Comparison of ENCODE assay signal across 11 cellular contexts in genomic region chr9:68919666-68920065, GRCh38.
DNase-seq lines count a peak whose midpoint lies in the region; ATAC-seq and TF ChIP-seq lines count a peak whose summit lies in the region.
"Had no signal": no experiment of that assay in that cellular context is flagged by ENCODE, and none has a peak within 500 bp of the region (broad histone marks: within the 10 kb centered on the region; RNA-seq: fewer than 3 reads in every experiment).

No MANE protein-coding gene starts in this region.

- no peaks in the 10 kb centered on the region for H3K27me3 Mint-ChIP-seq in naive B cell

- TF ChIP-seq CTCF in omental fat pad (IDR thresholded peaks at IDR 0.05) (no peak), prostate gland (IDR thresholded peaks at IDR 0.05) (no peak), body of pancreas (IDR thresholded peaks at IDR 0.05) (no peak)

- ATAC-seq in GM18868 (IDR thresholded peaks at IDR 0.05; ENCODE audit: unreplicated experiment) (peak; percentile 64), GM21576 (IDR thresholded peaks at IDR 0.05; ENCODE audit: unreplicated experiment) (peak; percentile 61), HG03460 (IDR thresholded peaks at IDR 0.05; ENCODE audit: unreplicated experiment) (peak; percentile 58), naive B cell (ENCODE audit: low read depth in 2 of 2) (peak; percentile 96 to 99), omental fat pad (ENCODE audit: low FRiP score) (no peak), body of pancreas (no peak)

- no peak overlapping the region for H3K27ac ChIP-seq in prostate gland
- no peak overlapping the region for H3K27ac ChIP-seq in body of pancreas

- H3K9me3 ChIP-seq in prostate gland (no peaks in the 10 kb centered on the region), body of pancreas (no peaks in the 10 kb centered on the region)

- intact Hi-C loops in prostate gland (cut with DNase I), result no loop called here
- intact Hi-C loops in body of pancreas (cut with DNase I), result no loop called here

- DNase-seq in naive B cell, result peak; percentile 25
- DNase-seq in omental fat pad (ENCODE audit: low spot score), result no peak
- DNase-seq in prostate gland (ENCODE audit: low spot score), result no peak
- DNase-seq in body of pancreas, result no peak
- no peak for DNase-seq in stimulated activated CD4-positive, alpha-beta T cell treated with anti-CD3 and anti-CD28 coated beads, Interleukin-4, amount 100 ng/mL, for 4 hours
- DNase-seq: COR-L47, NCI-H2107, OCI-M1 had no signal

- TF ChIP-seq POLR2A in prostate gland (IDR thresholded peaks at IDR 0.05) (no peak), body of pancreas (IDR thresholded peaks at IDR 0.05) (no peak)

- H3K9me3 Mint-ChIP-seq in naive B cell, result no peaks in the 10 kb centered on the region

- H3K27me3 ChIP-seq in prostate gland (replicated peaks; ENCODE audit: insufficient read depth) (no peaks in the 10 kb centered on the region), body of pancreas (no peaks in the 10 kb centered on the region)

- no peak overlapping the region for H3K4me3 ChIP-seq in prostate gland
- H3K4me3 ChIP-seq in body of pancreas, result no peak overlapping the region

- H3K4me1 ChIP-seq in prostate gland (replicated peaks) (no peaks in the 10 kb centered on the region), body of pancreas (peaks cover under 1% of the 10 kb centered on the region)

- H3K27ac Mint-ChIP-seq in naive B cell, result peak overlapping the region in 4 of 6 donors; percentile 18 to 89 (median 74)

- H3K36me3 ChIP-seq in prostate gland (no peaks in the 10 kb centered on the region), body of pancreas (replicated peaks in 1 of 2; ENCODE audit: insufficient read depth in 1 of 2, low read depth in 2 of 2) (no peaks in the 10 kb centered on the region)

- H3K36me3 Mint-ChIP-seq in naive B cell, result peaks cover 5 to 10% of the 10 kb centered on the region in 2 donors

- H3K4me1 Mint-ChIP-seq in naive B cell, result peaks cover 13 to 36% (median 26%) of the 10 kb centered on the region in 3 donors

- peak overlapping the region in 2 of 8 donors; percentile 26 to 64 for H3K4me3 Mint-ChIP-seq in naive B cell

- 72% methylated on average over 2 of the region's 2 CpGs for WGBS in prostate gland
- 70 to 83% methylated on average over 2 of the region's 2 CpGs for WGBS in body of pancreas, 2 donors

Comparison
In these comparisons a context has a peak if more than half of its experiments do, and no peak if none do; other contexts are left out.
1. ATAC-seq: peak in GM18868 (single experiment), GM21576 (single experiment), HG03460 (single experiment) and naive B cell (2 of 2); none in omental fat pad (single experiment) and body of pancreas (single experiment).